ENCODE assay signal across 20 cellular contexts in genomic region chr1:64981602-64981981, GRCh38.
"Had no signal": no experiment of that assay in that cellular context is flagged by ENCODE, and none has a peak within 500 bp of the region (broad histone marks: within the 10 kb centered on the region; RNA-seq: fewer than 3 reads in every experiment).

No MANE protein-coding gene starts in this region.

- H3K27ac ChIP-seq: adrenal gland, neutrophil, thyroid gland, WERI-Rb-1 had no signal

- H3K4me1 ChIP-seq: thyroid gland had no signal

- H3K27me3 ChIP-seq: adrenal gland, neutrophil, thyroid gland had no signal

- H3K9me3 Mint-ChIP-seq: activated CD4-positive, alpha-beta memory T cell treated with anti-CD3 and anti-CD28 coated beads for 36 hours; activated T-helper 2 cell treated with anti-CD3 and anti-CD28 coated beads, Interferon-gamma antibody, Interleukin-2, Interleukin-4, amounts not matched to agents 10 μg/mL and 5 μg/mL and 100 μg/mL, durations not matched to agents 14 hours and 24 hours and 36 hours; naive thymus-derived CD8-positive, alpha-beta T cell had no signal

- H3K9me3 ChIP-seq: adrenal gland, neutrophil, thyroid gland had no signal

- ATAC-seq: left cardiac atrium; naive thymus-derived CD8-positive, alpha-beta T cell; T-helper 17 cell had no signal

- H3K27me3 Mint-ChIP-seq: activated CD4-positive, alpha-beta memory T cell treated with anti-CD3 and anti-CD28 coated beads for 36 hours; activated CD4-positive, alpha-beta T cell treated with anti-CD3 and anti-CD28 coated beads for 36 hours; activated CD8-positive, alpha-beta memory T cell treated with anti-CD3 and anti-CD28 coated beads, Interleukin-2, amount 10 ng/mL, durations not matched to agents 7 days and 5 days; naive thymus-derived CD8-positive, alpha-beta T cell; T-helper 17 cell had no signal

- FAIRE-seq: endometrium, urothelium cell line had no signal

- H3K27ac Mint-ChIP-seq: activated CD4-positive, alpha-beta memory T cell treated with anti-CD3 and anti-CD28 coated beads for 36 hours; activated CD4-positive, alpha-beta T cell treated with anti-CD3 and anti-CD28 coated beads for 36 hours; activated CD8-positive, alpha-beta memory T cell treated with anti-CD3 and anti-CD28 coated beads, Interleukin-2, amount 10 ng/mL, durations not matched to agents 7 days and 5 days; activated T-helper 2 cell treated with anti-CD3 and anti-CD28 coated beads, Interferon-gamma antibody, Interleukin-2, Interleukin-4, amounts not matched to agents 10 μg/mL and 5 μg/mL and 100 μg/mL, durations not matched to agents 14 hours and 24 hours and 36 hours; T-helper 17 cell had no signal

- H3K4me3 Mint-ChIP-seq: activated CD4-positive, alpha-beta memory T cell treated with anti-CD3 and anti-CD28 coated beads for 36 hours; activated CD4-positive, alpha-beta T cell treated with anti-CD3 and anti-CD28 coated beads for 36 hours; activated CD8-positive, alpha-beta memory T cell treated with anti-CD3 and anti-CD28 coated beads, Interleukin-2, amount 10 ng/mL, durations not matched to agents 7 days and 5 days; naive thymus-derived CD8-positive, alpha-beta T cell; T-helper 17 cell had no signal

- DNase-seq: activated CD4-positive, alpha-beta memory T cell treated with anti-CD3 and anti-CD28 coated beads for 36 hours; activated CD4-positive, alpha-beta T cell treated with anti-CD3 and anti-CD28 coated beads for 36 hours; activated CD8-positive, alpha-beta memory T cell treated with anti-CD3 and anti-CD28 coated beads, Interleukin-2, amount 10 ng/mL, durations not matched to agents 7 days and 5 days; activated naive CD4-positive, alpha-beta T cell treated with anti-CD3 and anti-CD28 coated beads, Interleukin-2, amount 50 U/mL, for 16 hours; activated T-cell treated with anti-CD3 and anti-CD28 coated beads, Interleukin-2, amount 50 U/mL, for 1 hour; adrenal gland; head of caudate nucleus; left cardiac atrium; naive thymus-derived CD8-positive, alpha-beta T cell; retina; stimulated activated CD4-positive, alpha-beta T cell treated with anti-CD3 and anti-CD28 coated beads, Interleukin-12 subunit alpha, Interleukin-12 subunit beta, amount 100 ng/mL, for 4 hours; stimulated activated CD4-positive, alpha-beta T cell treated with anti-CD3 and anti-CD28 coated beads, Interleukin-2, amount 100 ng/mL, for 24 hours; T-helper 17 cell; thyroid gland; WERI-Rb-1 had no signal

- H3K36me3 Mint-ChIP-seq: activated CD4-positive, alpha-beta memory T cell treated with anti-CD3 and anti-CD28 coated beads for 36 hours; activated CD8-positive, alpha-beta memory T cell treated with anti-CD3 and anti-CD28 coated beads, Interleukin-2, amount 10 ng/mL, durations not matched to agents 7 days and 5 days; naive thymus-derived CD8-positive, alpha-beta T cell had no signal

- H3K4me3 ChIP-seq: adrenal gland, lung, thyroid gland had no signal

- H3K36me3 ChIP-seq: adrenal gland, neutrophil, thyroid gland, WERI-Rb-1 had no signal
